In the genomic region with DNA sequence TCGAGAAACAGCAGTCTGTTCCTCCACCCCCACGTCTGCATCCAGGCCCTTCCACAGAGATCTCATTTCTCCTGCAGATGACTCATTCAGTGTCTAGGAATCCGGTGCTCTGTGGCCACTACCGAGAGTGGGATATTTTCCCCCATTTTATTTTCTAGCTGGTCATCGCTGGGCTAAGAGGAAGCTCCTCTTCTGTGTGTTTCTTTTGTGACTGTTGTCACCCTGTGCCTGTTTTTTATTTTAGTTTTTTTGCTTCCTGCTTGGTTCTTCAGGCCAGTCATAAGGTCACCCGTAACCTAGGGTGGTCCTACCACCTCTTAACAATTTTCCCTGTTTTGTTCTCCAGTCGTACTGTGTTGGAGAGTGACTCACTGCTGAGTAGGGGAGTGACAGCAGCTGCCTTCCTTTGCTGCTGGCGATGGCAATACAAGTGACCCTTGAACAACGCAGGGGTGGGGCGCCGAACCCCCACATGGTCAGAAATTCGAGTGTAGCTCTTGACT, we compare ENCODE assay signal across 11 cellular contexts. TPM values are rescaled to one million over a fixed set of nuclear protein-coding genes. Genes with fewer than 3 reads are reported as not detected.
DNase-seq lines count a peak whose midpoint lies in the region; ATAC-seq, FAIRE-seq and TF ChIP-seq lines count a peak whose summit lies in the region.
"Had no signal": no experiment of that assay in that cellular context is flagged by ENCODE, and none has a peak within 500 bp of the region (broad histone marks: within the 10 kb centered on the region; RNA-seq: fewer than 3 reads in every experiment).

No MANE protein-coding gene starts in this region.

- no peak overlapping the region for H3K27ac ChIP-seq in endothelial cell of umbilical vein (ENCODE audit: insufficient read depth, low read depth, low read length)

- H3K4me3 ChIP-seq in Loucy (ENCODE audit: low read length, poor library complexity, severe bottlenecking) (no peak overlapping the region), endothelial cell of umbilical vein (replicated peaks in 1 of 3; ENCODE audit: insufficient read depth in 1 of 3, low read depth in 1 of 3, low read length in 3 of 3) (no peak overlapping the region)
- H3K4me3 ChIP-seq: MG63 had no signal

- DNase-seq in AG20443 (ENCODE audit: low spot score) = peak; percentile 63
- DNase-seq in endothelial cell of umbilical vein (ENCODE audit: low read depth, low spot score) = peak; percentile 10
- peak; percentile 58 for DNase-seq in non-pigmented ciliary epithelial cell (ENCODE audit: low read depth)
- no peak for DNase-seq in stimulated activated naive CD4-positive, alpha-beta T cell (lab: John Stamatoyannopoulos, UW)
- DNase-seq in NCI-H1417 (lab: John Stamatoyannopoulos, UW) = no peak
- DNase-seq in SK-N-DZ (ENCODE audit: low spot score) = no peak
- DNase-seq: activated CD4-positive, CD25-positive, alpha-beta regulatory T cell; MG63; stimulated activated CD8-positive, alpha-beta memory T cell treated with anti-CD3 and anti-CD28 coated beads, Interleukin-4, amount 100 ng/mL, for 48 hours had no signal

- H4K20me1 ChIP-seq in Loucy (ENCODE audit: insufficient read depth, low read length, poor library complexity, severe bottlenecking) = no peaks in the 10 kb centered on the region
- no peaks in the 10 kb centered on the region for H4K20me1 ChIP-seq in endothelial cell of umbilical vein (replicated peaks; ENCODE audit: control insufficient read depth, extremely low read depth, insufficient read depth, low read length)

- H3K27me3 ChIP-seq in Loucy (ENCODE audit: insufficient read depth, low read length, poor library complexity, severe bottlenecking) = no peaks in the 10 kb centered on the region
- H3K27me3 ChIP-seq in endothelial cell of umbilical vein (ENCODE audit: control insufficient read depth in 2 of 2, insufficient read depth in 2 of 2, low read length in 2 of 2) = peaks cover 4 to 5% of the 10 kb centered on the region in 2 experiments
- H3K27me3 ChIP-seq: MG63 had no signal

- H3K4me2 ChIP-seq in Loucy (ENCODE audit: low read depth, low read length, poor library complexity, severe bottlenecking) (no peak overlapping the region), endothelial cell of umbilical vein (ENCODE audit: insufficient read depth, low read length) (no peak overlapping the region)

- dilution Hi-C loops in endothelial cell of umbilical vein (cut with MboI; ENCODE audit: extremely low pct_ligation_motif_present, low sequenced_read_pairs) = no loop called here

- no peaks in the 10 kb centered on the region for H3K9me2 ChIP-seq in Loucy (replicated peaks; ENCODE audit: low read depth, low read length)

- H3K9me3 ChIP-seq in Loucy (ENCODE audit: insufficient read depth, low read depth, low read length) (no peaks in the 10 kb centered on the region), endothelial cell of umbilical vein (replicated peaks; ENCODE audit: control insufficient read depth, insufficient read depth, low read length) (no peaks in the 10 kb centered on the region)
- H3K9me3 ChIP-seq: MG63 had no signal

- no peaks in the 10 kb centered on the region for H3F3A ChIP-seq in Loucy (ENCODE audit: low read depth)

- CTCF ChIA-PET in endothelial cell of umbilical vein (lab: Charles Lee) = interaction anchor here (0.9 to 1.6 kb wide), 2 partner anchors 8 to 397 kb away, joined by 3 to 6 read pairs; no protein-coding TSS in a partner anchor

- peaks cover 12% of the 10 kb centered on the region for H3K4me1 ChIP-seq in Loucy (ENCODE audit: insufficient read depth, low read length, poor library complexity, severe bottlenecking)
- H3K4me1 ChIP-seq in endothelial cell of umbilical vein (ENCODE audit: control insufficient read depth, extremely low read depth, insufficient read depth, low read length) = peaks cover 5% of the 10 kb centered on the region

- H3K36me3 ChIP-seq in Loucy (ENCODE audit: insufficient read depth, low read length) (no peaks in the 10 kb centered on the region), endothelial cell of umbilical vein (ENCODE audit: control insufficient read depth in 2 of 2, extremely low read depth in 1 of 2, insufficient read depth in 2 of 2, low read length in 2 of 2) (no peaks in the 10 kb centered on the region)

- intact Hi-C loops in endothelial cell of umbilical vein (cut with micrococcal nuclease) = loop anchor here (2.0 kb wide), 1 partner anchor 101 kb away; a partner anchor contains a TSS

- TF ChIP-seq POLR2A in endothelial cell of umbilical vein (IDR thresholded peaks at IDR 0.05; ENCODE audit: low read depth, low read length) = no peak

- H3K9me1 ChIP-seq in endothelial cell of umbilical vein (replicated peaks; ENCODE audit: control insufficient read depth, extremely low read depth, insufficient read depth, low read length) = no peaks in the 10 kb centered on the region

- TF ChIP-seq CTCF in Loucy (conservative IDR thresholded peaks at IDR 0.05; ENCODE audit: low read length) (no peak), endothelial cell of umbilical vein (IDR thresholded peaks at IDR 0.05; ENCODE audit: extremely low read depth in 1 of 2, insufficient read depth in 1 of 2, low read depth in 1 of 2, low read length in 2 of 2) (no peak)

- peak overlapping the region; percentile 25; the same call in 1 of the 2 replicates for H2AFZ ChIP-seq in Loucy (ENCODE audit: low read length)
- H2AFZ ChIP-seq in endothelial cell of umbilical vein (ENCODE audit: low read depth, low read length) = peak overlapping the region; percentile 57

- H3K79me2 ChIP-seq in Loucy (ENCODE audit: insufficient read depth, low read length) (no peaks in the 10 kb centered on the region), endothelial cell of umbilical vein (ENCODE audit: control insufficient read depth, insufficient read depth, low read length) (no peaks in the 10 kb centered on the region)

- H3K9ac ChIP-seq in Loucy (ENCODE audit: low read depth, low read length, poor library complexity, severe bottlenecking) (no peak overlapping the region), endothelial cell of umbilical vein (replicated peaks; ENCODE audit: extremely low read depth, insufficient read depth, low read length) (no peak overlapping the region)

- no peak for ATAC-seq in GM21717 (IDR thresholded peaks at IDR 0.05; ENCODE audit: unreplicated experiment)

- no TSS peak for BruUV-seq in endothelial cell of umbilical vein (replicated peaks; lab: Mats Ljungman, UMichigan)

- POLR2A ChIA-PET in endothelial cell of umbilical vein (lab: Charles Lee) = no interaction called here

- FAIRE-seq in endothelial cell of umbilical vein (lab: Jason Lieb, UNC) = peak; percentile 72

TF ChIP-seq in endothelial cell of umbilical vein, 7 proteins besides CTCF, POLR2A, EP300 and RAD21:
- TF ChIP-seq EZH2 (IDR thresholded peaks at IDR 0.05; ENCODE audit: borderline replicate concordance, low read depth, low read length, severe bottlenecking) = no peak
- no peak for TF ChIP-seq POLR2AphosphoS5 (IDR thresholded peaks at IDR 0.05; ENCODE audit: insufficient read depth, low read depth, low read length)
- TF ChIP-seq FOS (IDR thresholded peaks at IDR 0.05; ENCODE audit: borderline replicate concordance, insufficient read depth, low read length) = peak; percentile 55
- no peak for TF ChIP-seq MYC (IDR thresholded peaks at IDR 0.05; ENCODE audit: low read depth, low read length)
TF ChIP-seq in endothelial cell of umbilical vein: peak in this region for 1.

RNA-seq across cellular contexts. Expression of a gene that starts 6.7 kb away (rescaled TPM):
- total RNA-seq in endothelial cell of umbilical vein = not detected in 2 replicates
- polyA plus RNA-seq in endothelial cell of umbilical vein = 0.18 TPM in 1 of 2 replicates, not detected in the other
- not detected in 2 replicates for polyA plus RNA-seq in endothelial cell of umbilical vein (2011; cell fraction: cytosol; rRNA removed)
- not detected in 2 replicates for polyA plus RNA-seq in endothelial cell of umbilical vein (2011; cell fraction: nucleus; rRNA removed)
- polyA plus RNA-seq in endothelial cell of umbilical vein (2012) = 0.31 TPM in 1 of 2 replicates, not detected in the other
- not detected in 2 replicates for polyA minus RNA-seq in endothelial cell of umbilical vein
- not detected for polyA minus RNA-seq in endothelial cell of umbilical vein (2011; cell fraction: cytosol; rRNA and poly(A)+ RNA removed)
- polyA minus RNA-seq in endothelial cell of umbilical vein (2011; cell fraction: nucleus; rRNA and poly(A)+ RNA removed) = not detected in 2 replicates
- polyA plus RNA-seq in SK-N-DZ (2014; cell fraction: cytosol; rRNA removed) = 205 and 267 TPM in 2 replicates
- polyA plus RNA-seq in SK-N-DZ (2014; cell fraction: nucleus; rRNA removed) = 123 and 129 TPM in 2 replicates

Comparison
In these comparisons a context has a peak if more than half of its experiments do, and no peak if none do; other contexts are left out.
1. DNase-seq: peak in AG20443 (single experiment), endothelial cell of umbilical vein (single experiment) and non-pigmented ciliary epithelial cell (single experiment); none in stimulated activated naive CD4-positive, alpha-beta T cell (0 of 6), NCI-H1417 (0 of 3) and SK-N-DZ (single experiment).